Comparison of ENCODE assay signal across 20 cellular contexts in the genomic region with DNA sequence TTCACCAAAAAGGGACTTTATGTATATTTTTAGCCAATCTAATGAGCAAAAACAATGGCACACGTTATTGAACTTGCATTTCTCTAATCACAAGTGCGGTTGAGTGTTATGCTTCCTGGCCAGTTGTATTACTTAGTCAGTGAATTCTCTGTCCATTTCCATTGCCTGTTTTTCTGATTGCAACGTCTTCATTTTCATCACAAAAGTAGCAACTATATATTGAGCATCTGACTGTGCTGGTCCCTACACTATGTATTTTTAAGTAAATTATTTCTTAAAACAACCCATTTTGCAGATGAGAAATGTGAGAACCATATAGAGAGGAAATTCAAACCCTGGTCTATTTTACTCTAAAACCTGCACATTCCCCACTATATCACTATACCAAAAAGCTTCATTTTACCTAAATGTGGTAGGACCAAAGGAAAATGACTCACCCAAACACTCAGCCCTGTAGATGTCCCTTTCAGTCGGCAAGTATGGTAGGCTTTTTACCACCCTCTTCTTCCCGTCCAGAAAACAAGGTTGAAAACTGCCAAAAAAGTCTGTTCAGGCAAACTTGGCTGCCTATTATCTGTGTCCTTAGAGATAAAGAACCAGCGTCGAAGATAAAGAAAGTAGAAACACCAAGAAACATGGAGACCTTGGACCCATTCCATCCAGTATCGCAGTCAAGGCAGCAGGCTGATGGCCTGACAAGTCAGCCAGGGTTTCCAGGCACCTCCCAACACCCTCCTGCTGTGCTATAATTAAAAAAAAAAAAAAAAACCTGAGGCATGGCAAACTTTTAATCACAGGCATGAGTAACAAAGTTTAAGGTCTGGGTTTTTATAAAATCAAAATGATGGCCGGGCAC. TPM values are rescaled to one million over a fixed set of nuclear protein-coding genes. Genes with fewer than 3 reads are reported as not detected.
DNase-seq lines count a peak whose midpoint lies in the region; ATAC-seq, FAIRE-seq and TF ChIP-seq lines count a peak whose summit lies in the region.
"Had no signal": no experiment of that assay in that cellular context is flagged by ENCODE, and none has a peak within 500 bp of the region (broad histone marks: within the 10 kb centered on the region; RNA-seq: fewer than 3 reads in every experiment).

No MANE protein-coding gene starts in this region.

- peak overlapping the region; percentile 54; the same call in 1 of the 2 replicates for H2AFZ ChIP-seq in K562 (ENCODE audit: low read depth, low read length)

- H3K4me3 ChIP-seq in K562, result no peak overlapping the region
- H3K4me3 ChIP-seq in heart right ventricle, result peak overlapping the region in 9 of 10 donors; percentile 12 to 51 (median 40)
- H3K4me3 ChIP-seq in pancreas, result no peak overlapping the region
- H3K4me3 ChIP-seq in prostate gland, result no peak overlapping the region
- H3K4me3 ChIP-seq in SJCRH30, result no peak overlapping the region
- H3K4me3 ChIP-seq: HAP-1, SJSA1 had no signal

- intact Hi-C loops in K562 (cut with micrococcal nuclease), result no loop called here
- intact Hi-C loops in heart right ventricle (cut with DNase I), result no loop called here
- intact Hi-C loops in pancreas (cut with DNase I), result no loop called here
- intact Hi-C loops in prostate gland (cut with DNase I), result no loop called here

- no peaks in the 10 kb centered on the region for H4K20me1 ChIP-seq in K562 (replicated peaks; ENCODE audit: control insufficient read depth, insufficient read depth, low read length)

- no peak for FAIRE-seq in K562 (lab: Jason Lieb, UNC)
- no peak for FAIRE-seq in pancreas (lab: Jason Lieb, UNC)
- FAIRE-seq: RCC 7860 had no signal

- in situ Hi-C loops in K562 (cut with MboI), result no loop called here

- no peak for TF ChIP-seq EP300 in K562 (IDR thresholded peaks at IDR 0.05; ENCODE audit: low read length)

- 29% methylated on average over 9 of the region's 9 CpGs for WGBS in K562 (ENCODE audit: insufficient coverage, low coverage, missing lambda C conversion rate)
- WGBS in heart right ventricle, 2 donors, result 33 to 42% methylated on average over 9 of the region's 9 CpGs
- 28 to 34% methylated on average over 9 of the region's 9 CpGs for WGBS in pancreas, 2 donors
- WGBS in prostate gland, result 62% methylated on average over 9 of the region's 9 CpGs

- no TSS peak for BruUV-seq in K562 (replicated peaks; lab: Mats Ljungman, UMichigan)

- H3K4me2 ChIP-seq in K562 (ENCODE audit: insufficient read depth, low read length), result peak overlapping the region; percentile 39; the same call in 1 of the 2 replicates

- ATAC-seq in K562 (peak; percentile 9; the same call in 1 of the 3 replicates), heart right ventricle (peak; percentile 55 to 96 (median 89)), pancreas (peak in 3 of 4 donors; percentile 92 to 98 (median 96))

- H3K4me1 ChIP-seq in K562 (replicated peaks in 1 of 2; ENCODE audit: control insufficient read depth in 2 of 2, insufficient read depth in 2 of 2, low read length in 2 of 2), result peaks cover 6 to 11% of the 10 kb centered on the region in 2 experiments; a peak in 4 of 5 replicates
- H3K4me1 ChIP-seq in heart right ventricle, result peaks cover 0 to 12% (median 0%) of the 10 kb centered on the region in 9 donors
- no peaks in the 10 kb centered on the region for H3K4me1 ChIP-seq in pancreas
- H3K4me1 ChIP-seq in prostate gland (replicated peaks), result no peaks in the 10 kb centered on the region
- no peaks in the 10 kb centered on the region for H3K4me1 ChIP-seq in SJCRH30
- H3K4me1 ChIP-seq: HAP-1, SJSA1 had no signal

- POLR2A ChIA-PET in K562 (lab: Yijun Ruan, JAX), result no interaction called here

- H3K9me1 ChIP-seq in K562 (ENCODE audit: control insufficient read depth, insufficient read depth, low read length), result no peaks in the 10 kb centered on the region

- TF ChIP-seq POLR2A in K562 (conservative IDR thresholded peaks at IDR 0.05) (no peak), prostate gland (IDR thresholded peaks at IDR 0.05) (no peak)

- H3K9me3 ChIP-seq in K562 (replicated peaks; ENCODE audit: control insufficient read depth, insufficient read depth, low read depth, low read length) (no peaks in the 10 kb centered on the region), heart right ventricle (no peaks in the 10 kb centered on the region), pancreas (no peaks in the 10 kb centered on the region), prostate gland (no peaks in the 10 kb centered on the region), SJCRH30 (replicated peaks) (no peaks in the 10 kb centered on the region)
- H3K9me3 ChIP-seq: HAP-1, SJSA1 had no signal

- H3K79me2 ChIP-seq in K562 (ENCODE audit: control insufficient read depth, insufficient read depth, low read length), result no peaks in the 10 kb centered on the region

- no peak overlapping the region for H3K9ac ChIP-seq in K562 (ENCODE audit: insufficient read depth in 1 of 2, low read depth in 2 of 2, low read length in 2 of 2)

- TF ChIP-seq CTCF in K562 (IDR thresholded peaks at IDR 0.05 in 2 of 3, conservative IDR thresholded peaks at IDR 0.05 in 1 of 3; ENCODE audit: insufficient read depth in 2 of 3, low read depth in 1 of 3, low read length in 3 of 3) (no peak), heart right ventricle (IDR thresholded peaks at IDR 0.05) (no peak), pancreas (IDR thresholded peaks at IDR 0.05) (no peak), prostate gland (IDR thresholded peaks at IDR 0.05) (no peak), GM20000 (IDR thresholded peaks at IDR 0.05; ENCODE audit: extremely low read depth, missing control alignments) (no peak)

- CTCF ChIA-PET in K562 (lab: Yijun Ruan, JAX; ENCODE audit: low intra/inter-chr PET ratio), result no interaction called here

- H3K27me3 ChIP-seq in K562 (ENCODE audit: control insufficient read depth in 2 of 2, insufficient read depth in 2 of 2, low read length in 2 of 2) (no peaks in the 10 kb centered on the region), heart right ventricle (peaks cover 0 to 7% (median 0%) of the 10 kb centered on the region in 7 donors), pancreas (no peaks in the 10 kb centered on the region), prostate gland (replicated peaks; ENCODE audit: insufficient read depth) (no peaks in the 10 kb centered on the region), SJCRH30 (no peaks in the 10 kb centered on the region)
- H3K27me3 ChIP-seq: SJSA1 had no signal

- H3K27ac ChIP-seq in K562 (ENCODE audit: extremely low read depth, low read depth, low read length) (peak overlapping the region; percentile 19; the same call in 2 of the 3 replicates), heart right ventricle (peak overlapping the region; percentile 9 to 83 (median 60)), pancreas (peak overlapping the region in 1 of 4 donors; percentile 30), prostate gland (no peak overlapping the region), SJCRH30 (no peak overlapping the region)
- H3K27ac ChIP-seq: C4-2B, SJSA1 had no signal

- TF ChIP-seq RAD21 in K562 (CRISPR knock-in tag; conservative IDR thresholded peaks at IDR 0.05 in 1 of 2, IDR thresholded peaks at IDR 0.05 in 1 of 2), result no peak

- DNase-seq in HUDEP-2 (lab: John Stamatoyannopoulos, UW; ENCODE audit: unreplicated experiment in 76 of 76) (peak in 74 of 76 experiments; percentile 26 to 96 (median 78)), K562 (ENCODE audit: extremely low read depth in 1 of 4, low spot score in 3 of 4) (peak in 1 of 4 experiments; percentile 42), heart right ventricle (peak; percentile 39 to 40), pancreas (peak in 4 of 6 donors; percentile 32 to 74 (median 50)), prostate gland (ENCODE audit: low spot score) (no peak), SJCRH30 (no peak), GM20000 (ENCODE audit: low spot score) (no peak)
- DNase-seq in activated CD8-positive, alpha-beta memory T cell treated with anti-CD3 and anti-CD28 coated beads, Interleukin-2, amount 50 U/mL, for 48 hours, result no peak
- DNase-seq: EL, IMR-90, MV-4-11, NCI-H1417 treated with DMSO at 0.1 percent for 48 hours, NCI-H2029, NCI-H510A treated with DMSO at 0.1 percent for 48 hours had no signal

- H3K36me3 ChIP-seq in K562 (ENCODE audit: control insufficient read depth, insufficient read depth, low read length) (no peaks in the 10 kb centered on the region), heart right ventricle (no peaks in the 10 kb centered on the region), pancreas (no peaks in the 10 kb centered on the region), prostate gland (no peaks in the 10 kb centered on the region), SJCRH30 (no peaks in the 10 kb centered on the region)
- H3K36me3 ChIP-seq: HAP-1, SJSA1 had no signal

RNA-seq across cellular contexts. Expression of gene FAM13B, which starts 18.8 kb away (rescaled TPM):
- 60.8 and 144 TPM in 2 replicates for total RNA-seq in K562 (2011; cell fraction: chromatin; rRNA removed; ENCODE audit: low replicate concordance)
- total RNA-seq in K562 (2011; cell fraction: nucleolus; rRNA removed), result 25.8 and 30.5 TPM in 2 replicates
- 59.5 and 73.2 TPM in 2 replicates for total RNA-seq in K562 (2011; cell fraction: nucleoplasm; rRNA removed)
- total RNA-seq in K562 (2014; rRNA removed) (7.0 and 12.4 TPM in 2 replicates), K562 (2014; rRNA removed; fragmentation: Illumina TruSeq; extraction: Trizol) (18.0 and 23.0 TPM in 2 replicates), K562 (2015; rRNA removed; fragmentation: Illumina TruSeq; extraction: Trizol) (20.8 and 21.6 TPM in 2 replicates), K562 (2021) (14.9 and 15.1 TPM in 2 replicates), heart right ventricle (10 to 100 TPM; 22.4 to 47.4 (median 32.1) TPM), pancreas (10 to 100 TPM in 5 of 6 donors, 1 to 10 TPM in 1; 9.6 to 17.8 (median 12.2) TPM), prostate gland (100 to 1,000 TPM in 1 of 2 donors, 10 to 100 TPM in 1; 34.4 to 107 TPM)
- polyA plus RNA-seq in K562 (2011; rRNA removed) (14.1 and 14.8 TPM in 2 replicates), K562 (2014; fragmentation: Illumina TruSeq; extraction: Trizol) (13.5 and 14.9 TPM in 2 replicates), K562 (2014; fragmentation: Nextera tagmentation; extraction: Ambion mirVana) (1 to 10 TPM; 2.3 to 6.1 TPM), K562 (2014; rRNA removed) (10.1 TPM in 2 replicates), heart right ventricle (10 to 100 TPM in 1 of 2 donors, 1 to 10 TPM in 1; 8.8 to 12.1 TPM), pancreas (1 to 10 TPM; 5.6 to 9.3 TPM)
- 3.2 and 6.6 TPM in 2 replicates for polyA plus RNA-seq in K562 (2011; cell fraction: cytosol; rRNA removed)
- polyA plus RNA-seq in K562 (2011; cell fraction: nucleus; rRNA removed), result 22.0 and 28.3 TPM in 2 replicates
- polyA plus RNA-seq in K562 (2012), result 9.9 and 11.8 TPM in 2 replicates
- polyA minus RNA-seq in K562 (2011; rRNA and poly(A)+ RNA removed), result 24.7 and 30.3 TPM in 2 replicates
- polyA minus RNA-seq in K562 (2011; cell fraction: cytosol; rRNA and poly(A)+ RNA removed), result 7.3 and 8.3 TPM in 2 replicates
- polyA minus RNA-seq in K562 (2011; cell fraction: nucleus; rRNA and poly(A)+ RNA removed), result 21.7 and 34.0 TPM in 2 replicates
- 18.5 and 22.1 TPM in 2 replicates for total RNA-seq in SJCRH30 (2014; rRNA removed; shearing (Covaris generic))

RNA-seq across cellular contexts. Expression of gene WNT8A, which starts 32.2 kb away (rescaled TPM):
- not detected in 2 replicates for total RNA-seq in K562 (2011; cell fraction: chromatin; rRNA removed; ENCODE audit: low replicate concordance)
- total RNA-seq in K562 (2011; cell fraction: nucleolus; rRNA removed), result not detected in 2 replicates
- not detected in 2 replicates for total RNA-seq in K562 (2011; cell fraction: nucleoplasm; rRNA removed)
- total RNA-seq in K562 (2014; rRNA removed) (not detected in 2 replicates), K562 (2014; rRNA removed; fragmentation: Illumina TruSeq; extraction: Trizol) (not detected in 2 replicates), K562 (2015; rRNA removed; fragmentation: Illumina TruSeq; extraction: Trizol) (not detected in 2 replicates), K562 (2021) (not detected in 2 replicates), heart right ventricle (not detected), pancreas (not detected), prostate gland (1 to 10 TPM in 1 of 2 donors, not detected in 1; 1.1 TPM)
- polyA plus RNA-seq in K562 (2011; rRNA removed) (not detected in 2 replicates), K562 (2014; fragmentation: Illumina TruSeq; extraction: Trizol) (not detected in 2 replicates), K562 (2014; fragmentation: Nextera tagmentation; extraction: Ambion mirVana) (not detected), K562 (2014; rRNA removed) (not detected in 2 replicates), heart right ventricle (not detected), pancreas (not detected)
- not detected in 2 replicates for polyA plus RNA-seq in K562 (2011; cell fraction: cytosol; rRNA removed)
- not detected in 2 replicates for polyA plus RNA-seq in K562 (2011; cell fraction: nucleus; rRNA removed)
- not detected in 2 replicates for polyA plus RNA-seq in K562 (2012)
- not detected in 2 replicates for polyA minus RNA-seq in K562 (2011; rRNA and poly(A)+ RNA removed)
- not detected in 2 replicates for polyA minus RNA-seq in K562 (2011; cell fraction: cytosol; rRNA and poly(A)+ RNA removed)
- not detected in 2 replicates for polyA minus RNA-seq in K562 (2011; cell fraction: nucleus; rRNA and poly(A)+ RNA removed)
- not detected in 2 replicates for total RNA-seq in SJCRH30 (2014; rRNA removed; shearing (Covaris generic))
- total RNA-seq: A172, IMR-90, LHCN-M2, SJSA1 had no signal
- polyA plus RNA-seq: IMR-90 had no signal

Comparison
In these comparisons a context has a peak if more than half of its experiments do, and no peak if none do; other contexts are left out.
1. DNase-seq: peak in HUDEP-2 (74 of 76), heart right ventricle (2 of 2) and pancreas (4 of 6); none in prostate gland (single experiment), activated CD8-positive, alpha-beta memory T cell treated with anti-CD3 and anti-CD28 coated beads, Interleukin-2, amount 50 U/mL, for 48 hours (single experiment), SJCRH30 (0 of 2) and GM20000 (single experiment).
2. ATAC-seq: peak in every context shown above with its lines; median percentile 96 in pancreas; 89 in heart right ventricle; 9 in K562.
3. H3K27ac ChIP-seq: peak in K562 (single experiment) and heart right ventricle (10 of 10); none in prostate gland (0 of 2) and SJCRH30 (single experiment).
4. H3K4me3 ChIP-seq: peak in heart right ventricle (9 of 10); none in K562 (single experiment), pancreas (0 of 4), prostate gland (0 of 2) and SJCRH30 (single experiment).